In genomic region chr7:128352138-128352537, GRCh38 we compare ENCODE assay signal across 9 cellular contexts. TPM values are rescaled to one million over a fixed set of nuclear protein-coding genes. Genes with fewer than 3 reads are reported as not detected.
DNase-seq lines count a peak whose midpoint lies in the region; ATAC-seq and TF ChIP-seq lines count a peak whose summit lies in the region.
"Had no signal": no experiment of that assay in that cellular context is flagged by ENCODE, and none has a peak within 500 bp of the region (broad histone marks: within the 10 kb centered on the region; RNA-seq: fewer than 3 reads in every experiment).

No MANE protein-coding gene starts in this region.

- no TSS peak for BruUV-seq in mammary epithelial cell (replicated peaks; lab: Mats Ljungman, UMichigan)

- no peaks in the 10 kb centered on the region for H4K20me1 ChIP-seq in mammary epithelial cell (ENCODE audit: insufficient read depth, low read length)

- H3K79me2 ChIP-seq in mammary epithelial cell (ENCODE audit: insufficient read depth, low read length), result no peaks in the 10 kb centered on the region

- no peaks in the 10 kb centered on the region for H3K36me3 ChIP-seq in mammary epithelial cell (ENCODE audit: insufficient read depth, low read length)

- ATAC-seq in Right ventricle myocardium inferior, result peak; percentile 36
- peak; percentile 48 for ATAC-seq in stimulated activated naive CD8-positive, alpha-beta T cell treated with anti-CD3 and anti-CD28 coated beads, Interleukin-15, Interleukin-2, amounts not matched to agents 100 U/mL and 50 U/mL, for 24 hours
- no peak for ATAC-seq in HG03439 (IDR thresholded peaks at IDR 0.05; ENCODE audit: unreplicated experiment)
- ATAC-seq in GM19452 (IDR thresholded peaks at IDR 0.05; ENCODE audit: unreplicated experiment), result no peak

- H3K9ac ChIP-seq in mammary epithelial cell (ENCODE audit: insufficient read depth, low read length), result no peak overlapping the region

- H2AFZ ChIP-seq in mammary epithelial cell (ENCODE audit: low read depth, low read length), result peak overlapping the region; percentile 72

- peaks cover 3% of the 10 kb centered on the region for H3K4me1 ChIP-seq in mammary epithelial cell (ENCODE audit: insufficient read depth, low read length)

- intact Hi-C loops in Right ventricle myocardium inferior (cut with DNase I) (loop anchor here (1.0 kb wide), 1 partner anchor 35 kb away; no protein-coding TSS in a partner anchor), cardiac septum (cut with DNase I) (loop anchor here (1.0 kb wide), 1 partner anchor 35 kb away; no protein-coding TSS in a partner anchor), mammary epithelial cell (cut with micrococcal nuclease) (loop anchor here (1.0 kb wide), 1 partner anchor 35 kb away; no protein-coding TSS in a partner anchor)

- in situ Hi-C loops in mammary epithelial cell (cut with MboI; ENCODE audit: low sequenced_read_pairs in 2 of 2), result no loop called here

- peak; percentile 79 for DNase-seq in Right ventricle myocardium inferior (ENCODE audit: missing footprints)
- DNase-seq in cardiac septum (ENCODE audit: low spot score), result no peak
- DNase-seq in mammary epithelial cell, result no peak
- peak; percentile 70 for DNase-seq in kidney tubule cell (ENCODE audit: low spot score)
- peak; percentile 48 for DNase-seq in stimulated activated naive CD8-positive, alpha-beta T cell treated with anti-CD3 and anti-CD28 coated beads, Interleukin-15, Interleukin-2, amounts not matched to agents 100 U/mL and 50 U/mL, for 24 hours
- DNase-seq in NCI-H2171 treated with DMSO at 0.1 percent for 48 hours (lab: John Stamatoyannopoulos, UW), result no peak

- no peak overlapping the region for H3K4me3 ChIP-seq in mammary epithelial cell (replicated peaks in 1 of 3; ENCODE audit: insufficient read depth in 1 of 3, low read depth in 2 of 3, low read length in 3 of 3)

- CTCF ChIA-PET in mammary epithelial cell (lab: Charles Lee; ENCODE audit: low non-redundant PET), result no interaction called here

- H3K4me2 ChIP-seq in mammary epithelial cell (ENCODE audit: insufficient read depth, low read depth, low read length), result peak overlapping the region; percentile 60

- dilution Hi-C loops in mammary epithelial cell (cut with HindIII; ENCODE audit: low sequenced_read_pairs), result no loop called here

- WGBS in mammary epithelial cell (ENCODE audit: low coverage, missing lambda C conversion rate), result no CpG with 5 or more reads among the region's 35 CpGs

- peak; percentile 33 to 66 for TF ChIP-seq CTCF in mammary epithelial cell (conservative IDR thresholded peaks at IDR 0.05 in 1 of 2, IDR thresholded peaks at IDR 0.05 in 1 of 2; ENCODE audit: extremely low read depth in 1 of 2, insufficient read depth in 1 of 2, low read depth in 1 of 2, low read length in 2 of 2)

- peaks cover 15% of the 10 kb centered on the region for H3K27me3 ChIP-seq in mammary epithelial cell (ENCODE audit: insufficient read depth, low read length)

- H3K27ac ChIP-seq in mammary epithelial cell (ENCODE audit: insufficient read depth, low read depth, low read length), result no peak overlapping the region
- H3K27ac ChIP-seq: skin epidermis had no signal

- H3K9me3 ChIP-seq in mammary epithelial cell (replicated peaks; ENCODE audit: insufficient read depth, low read length), result no peaks in the 10 kb centered on the region

RNA-seq across cellular contexts. Expression of gene RBM28, which starts 8.4 kb away (rescaled TPM):
- 31.7 TPM for total RNA-seq in Right ventricle myocardium inferior
- total RNA-seq in cardiac septum, result 35.1 TPM
- total RNA-seq in mammary epithelial cell, result 10 to 100 TPM; 10.7 to 46.9 TPM
- polyA plus RNA-seq in mammary epithelial cell, result 20.8 TPM
- polyA minus RNA-seq in mammary epithelial cell, result 6.0 TPM

RNA-seq across cellular contexts. Expression of gene PRRT4, which starts 9.4 kb away (rescaled TPM):
- total RNA-seq in Right ventricle myocardium inferior (2.7 TPM), cardiac septum (2.4 TPM), mammary epithelial cell (under 1 TPM; 0.17 to 0.47 TPM)
- polyA plus RNA-seq in mammary epithelial cell, result 0.26 TPM
- not detected for polyA minus RNA-seq in mammary epithelial cell

RNA-seq across cellular contexts. Expression of gene IMPDH1, which starts 57.6 kb away (rescaled TPM):
- total RNA-seq in Right ventricle myocardium inferior, result 25.5 TPM
- 22.2 TPM for total RNA-seq in cardiac septum
- 10 to 100 TPM; 50.5 to 92.3 TPM for total RNA-seq in mammary epithelial cell
- polyA plus RNA-seq in mammary epithelial cell, result 70.6 TPM
- polyA minus RNA-seq in mammary epithelial cell, result 144 TPM

Comparison
In these comparisons a context has a peak if more than half of its experiments do, and no peak if none do; other contexts are left out.
1. DNase-seq: peak in Right ventricle myocardium inferior (single experiment), kidney tubule cell (single experiment) and stimulated activated naive CD8-positive, alpha-beta T cell treated with anti-CD3 and anti-CD28 coated beads, Interleukin-15, Interleukin-2, amounts not matched to agents 100 U/mL and 50 U/mL, for 24 hours (single experiment); none in cardiac septum (single experiment), mammary epithelial cell (single experiment) and NCI-H2171 treated with DMSO at 0.1 percent for 48 hours (single experiment).
2. ATAC-seq: peak in Right ventricle myocardium inferior (single experiment) and stimulated activated naive CD8-positive, alpha-beta T cell treated with anti-CD3 and anti-CD28 coated beads, Interleukin-15, Interleukin-2, amounts not matched to agents 100 U/mL and 50 U/mL, for 24 hours (single experiment); none in HG03439 (single experiment) and GM19452 (single experiment).